8 cellular contexts compared by ENCODE assay signal in the genomic region with DNA sequence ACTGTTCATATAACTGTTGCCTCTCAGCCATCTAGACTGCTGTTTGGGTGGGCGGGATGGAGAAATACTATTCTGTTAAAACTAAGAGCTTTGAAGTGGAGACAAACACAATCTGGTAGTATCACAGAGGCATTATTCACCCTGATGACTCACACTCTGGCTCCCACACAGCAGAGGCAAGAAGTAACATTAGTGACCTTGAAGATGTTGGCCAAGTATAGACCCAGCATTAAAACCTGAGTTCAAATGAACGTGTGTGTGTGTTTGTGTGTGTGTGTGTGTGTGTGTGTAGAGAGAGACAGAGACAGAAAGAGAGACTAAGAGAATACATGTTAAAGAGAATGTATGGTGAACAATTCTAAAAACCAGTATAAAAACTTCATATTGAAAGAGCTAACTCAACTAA. TPM values are rescaled to one million over a fixed set of nuclear protein-coding genes. Genes with fewer than 3 reads are reported as not detected.
DNase-seq lines count a peak whose midpoint lies in the region; TF ChIP-seq lines count a peak whose summit lies in the region.

No MANE protein-coding gene starts in this region.

- H3K36me3 ChIP-seq in PC-9 (ENCODE audit: low read depth) (no peaks in the 10 kb centered on the region), thymus (ENCODE audit: control insufficient read depth, insufficient read depth) (no peaks in the 10 kb centered on the region), suprapubic skin (no peaks in the 10 kb centered on the region)

- H3K9me2 ChIP-seq in PC-9 (ENCODE audit: insufficient read depth), result no peaks in the 10 kb centered on the region

- no peak for TF ChIP-seq POLR2A in suprapubic skin (IDR thresholded peaks at IDR 0.05)

- 76% methylated on average over 2 of the region's 2 CpGs for WGBS in thymus
- 46% methylated on average over 2 of the region's 2 CpGs for WGBS in suprapubic skin

- no peak overlapping the region for H3K27ac ChIP-seq in PC-9
- peak overlapping the region; percentile 11 for H3K27ac ChIP-seq in thymus (ENCODE audit: low read depth)
- H3K27ac ChIP-seq in suprapubic skin, result no peak overlapping the region

- no peaks in the 10 kb centered on the region for H3K79me2 ChIP-seq in PC-9 (ENCODE audit: low read depth)

- H3K4me2 ChIP-seq in PC-9, result no peak overlapping the region

- H2AFZ ChIP-seq in PC-9, result no peak overlapping the region

- POLR2A ChIA-PET in GM10248 (lab: Yijun Ruan, JAX), result no interaction called here
- POLR2A ChIA-PET in PC-9 (lab: Charles Lee; ENCODE audit: unreplicated experiment), result no interaction called here

- no peaks in the 10 kb centered on the region for H3F3A ChIP-seq in PC-9 (ENCODE audit: insufficient read depth, low read depth)

- TF ChIP-seq CTCF in GM10248 (IDR thresholded peaks at IDR 0.05; ENCODE audit: control extremely low read depth, extremely low read depth, low read depth, missing control alignments), result no peak
- TF ChIP-seq CTCF in PC-9 (conservative IDR thresholded peaks at IDR 0.05), result no peak
- TF ChIP-seq CTCF in suprapubic skin (IDR thresholded peaks at IDR 0.05), result no peak

- CTCF ChIA-PET in GM10248 (lab: Yijun Ruan, JAX), result interaction anchor here (0.8 kb wide), 1 partner anchor 11 kb away, joined by 3 read pairs; no protein-coding TSS in a partner anchor
- CTCF ChIA-PET in PC-9 (lab: Charles Lee), result interaction anchor here (0.6 kb wide), 1 partner anchor 12 kb away, joined by 16 read pairs; no protein-coding TSS in a partner anchor

- H3K27me3 ChIP-seq in PC-9 (ENCODE audit: insufficient read depth, low read depth), result no peaks in the 10 kb centered on the region
- no peaks in the 10 kb centered on the region for H3K27me3 ChIP-seq in thymus (ENCODE audit: control insufficient read depth, insufficient read depth)
- no peaks in the 10 kb centered on the region for H3K27me3 ChIP-seq in suprapubic skin

- H3K4me3 ChIP-seq in PC-9, result no peak overlapping the region
- no peak overlapping the region for H3K4me3 ChIP-seq in thymus (ENCODE audit: low read length)
- no peak overlapping the region for H3K4me3 ChIP-seq in suprapubic skin

- peak; percentile 20 for DNase-seq in GM10248 (ENCODE audit: extremely low spot score)
- DNase-seq in PC-9, result peak; percentile 2 to 52
- DNase-seq in activated effector memory CD4-positive, alpha-beta T cell treated with anti-CD3 and anti-CD28 coated beads, Interleukin-2, amount 50 U/mL, for 16 hours, result peak; percentile 87
- peak; percentile 76 for DNase-seq in kidney tubule cell (ENCODE audit: low spot score)
- no peak for DNase-seq in NCI-H1436 (lab: John Stamatoyannopoulos, UW)
- DNase-seq in suprapubic skin (ENCODE audit: low spot score in 2 of 2), result no peak
- DNase-seq in iPS-NIHi7 (ENCODE audit: extremely low spot score), result no peak

- H3K4me1 ChIP-seq in PC-9 (replicated peaks; ENCODE audit: insufficient read depth) (no peaks in the 10 kb centered on the region), thymus (ENCODE audit: control insufficient read depth, insufficient read depth, low read length) (peaks cover 14% of the 10 kb centered on the region), suprapubic skin (no peaks in the 10 kb centered on the region)

- no peaks in the 10 kb centered on the region for H4K20me1 ChIP-seq in PC-9 (ENCODE audit: insufficient read depth)

- intact Hi-C loops in PC-9 (cut with micrococcal nuclease; ENCODE audit: unreplicated experiment), result no loop called here

- no peaks in the 10 kb centered on the region for H3K9me3 ChIP-seq in PC-9 (ENCODE audit: insufficient read depth, low read depth)
- H3K9me3 ChIP-seq in thymus (ENCODE audit: control insufficient read depth), result no peaks in the 10 kb centered on the region
- H3K9me3 ChIP-seq in suprapubic skin, result no peaks in the 10 kb centered on the region

- BruUV-seq in PC-9 (replicated peaks; lab: Mats Ljungman, UMichigan), result no TSS peak

- no peak for TF ChIP-seq EP300 in suprapubic skin (IDR thresholded peaks at IDR 0.05)

RNA-seq across cellular contexts. Expression of gene ACVR1, which starts 22.5 kb away (rescaled TPM):
- 8.6 and 8.9 TPM in 2 replicates for total RNA-seq in PC-9 (2021)
- 8.0 TPM for polyA plus RNA-seq in thymus
- 10 to 100 TPM; 17.5 to 20.6 (median 18.5) TPM for total RNA-seq in suprapubic skin

Comparison
In these comparisons a context has a peak if more than half of its experiments do, and no peak if none do; other contexts are left out.
1. DNase-seq: peak in GM10248 (single experiment), PC-9 (2 of 2), activated effector memory CD4-positive, alpha-beta T cell treated with anti-CD3 and anti-CD28 coated beads, Interleukin-2, amount 50 U/mL, for 16 hours (single experiment) and kidney tubule cell (single experiment); none in NCI-H1436 (single experiment), suprapubic skin (0 of 2) and iPS-NIHi7 (single experiment).